Comparison of ENCODE assay signal across 15 cellular contexts in the genomic region with DNA sequence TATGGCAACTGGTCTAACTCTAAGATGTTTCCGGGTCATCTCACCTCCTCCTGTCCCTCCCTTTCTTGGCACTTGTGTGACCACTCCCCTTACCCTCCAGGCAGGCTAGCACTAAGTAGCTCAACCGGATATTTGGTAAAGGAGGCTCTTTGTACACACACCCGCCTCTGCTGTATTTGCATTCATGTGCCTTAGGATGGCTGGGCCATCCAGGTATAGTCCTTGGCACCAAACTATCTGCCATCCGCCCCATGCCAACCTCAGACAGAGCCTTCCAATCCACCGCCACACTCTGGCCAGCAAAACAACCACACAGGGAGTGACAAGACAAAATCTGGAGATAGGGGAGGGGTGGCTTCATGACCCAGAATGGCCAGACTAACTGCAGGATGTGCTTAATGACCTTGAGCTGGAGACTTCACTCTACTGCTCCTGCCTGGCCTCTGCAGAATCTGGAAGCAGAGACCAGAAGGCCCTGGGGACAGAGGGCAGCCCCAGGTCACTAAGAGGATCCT. TPM values are rescaled to one million over a fixed set of nuclear protein-coding genes. Genes with fewer than 3 reads are reported as not detected.
DNase-seq lines count a peak whose midpoint lies in the region; ATAC-seq and TF ChIP-seq lines count a peak whose summit lies in the region.
"Had no signal": no experiment of that assay in that cellular context is flagged by ENCODE, and none has a peak within 500 bp of the region (broad histone marks: within the 10 kb centered on the region; RNA-seq: fewer than 3 reads in every experiment).

No MANE protein-coding gene starts in this region.

- H2AFZ ChIP-seq in PC-3 (ENCODE audit: low read length): no peak overlapping the region
- H2AFZ ChIP-seq: GM23338 had no signal

- POLR2A ChIA-PET in PC-3 (lab: Charles Lee; ENCODE audit: unreplicated experiment): no interaction called here
- POLR2A ChIA-PET in activated CD4-positive, alpha-beta T cell treated with anti-CD3 and anti-CD28 coated beads for 36 hours (lab: Charles Lee): no interaction called here

- peak; percentile 83 for ATAC-seq in PC-3
- no peak for ATAC-seq in activated CD4-positive, alpha-beta T cell treated with anti-CD3 and anti-CD28 coated beads for 36 hours
- ATAC-seq: body of pancreas, GM23338, left cardiac atrium had no signal

- CTCF ChIA-PET in PC-3 (lab: Charles Lee): interaction anchor here (1.1 kb wide), 1 partner anchor 35 kb away, joined by 3 read pairs; no protein-coding TSS in a partner anchor
- CTCF ChIA-PET in activated CD4-positive, alpha-beta T cell treated with anti-CD3 and anti-CD28 coated beads for 36 hours (lab: Charles Lee): interaction anchor here (0.7 to 2.6 kb wide), 2 partner anchors 27 to 94 kb away, joined by 3 to 8 read pairs; no protein-coding TSS in a partner anchor

- peaks cover 10% of the 10 kb centered on the region; the same call in 1 of the 2 replicates for H3K27me3 ChIP-seq in PC-3 (ENCODE audit: low read length)
- peaks cover 0 to 49% (median 13%) of the 10 kb centered on the region in 3 donors for H3K27me3 ChIP-seq in stomach
- H3K27me3 ChIP-seq: body of pancreas had no signal

- H3K9me3 ChIP-seq in PC-3 (ENCODE audit: low read length): no peaks in the 10 kb centered on the region
- H3K9me3 ChIP-seq in stomach: peaks cover 0 to 18% (median 14%) of the 10 kb centered on the region in 4 donors

- H3K36me3 ChIP-seq in PC-3 (ENCODE audit: low read depth, low read length) (no peaks in the 10 kb centered on the region), stomach (no peaks in the 10 kb centered on the region)

- no peaks in the 10 kb centered on the region for H4K20me1 ChIP-seq in PC-3 (ENCODE audit: low read length)

- H3K27me3 Mint-ChIP-seq in activated CD4-positive, alpha-beta T cell treated with anti-CD3 and anti-CD28 coated beads for 36 hours: peaks cover 48% of the 10 kb centered on the region

- H3K27ac Mint-ChIP-seq in activated CD4-positive, alpha-beta T cell treated with anti-CD3 and anti-CD28 coated beads for 36 hours: no peak overlapping the region
- H3K27ac Mint-ChIP-seq: GM23338 had no signal

- H3F3A ChIP-seq in PC-3 (ENCODE audit: low read length, unreplicated experiment): no peaks in the 10 kb centered on the region

- DNase-seq in HPDE6-E6E7 (ENCODE audit: extremely low spot score): peak; percentile 22
- peak; percentile 62 for DNase-seq in PC-3
- DNase-seq in epithelial cell of esophagus (ENCODE audit: low read depth): peak; percentile 66
- DNase-seq in stomach: peak; percentile 55
- no peak for DNase-seq in activated CD4-positive, alpha-beta T cell treated with anti-CD3 and anti-CD28 coated beads for 36 hours
- no peak for DNase-seq in activated naive CD4-positive, alpha-beta T cell (lab: John Stamatoyannopoulos, UW)
- no peak for DNase-seq in erythroblast (lab: John Stamatoyannopoulos, UW)
- DNase-seq: activated naive CD4-positive, alpha-beta T cell treated with anti-CD3 and anti-CD28 coated beads, Interleukin-2, amount 50 U/mL, for 16 hours; body of pancreas; effector CD4-positive, alpha-beta T cell; KG1; left cardiac atrium; OCI-M1 had no signal

- peaks cover 7% of the 10 kb centered on the region for H3K4me1 ChIP-seq in PC-3 (ENCODE audit: insufficient read depth, low read length)
- H3K4me1 ChIP-seq in stomach: peaks cover 16 to 46% (median 24%) of the 10 kb centered on the region in 4 donors

- no peak overlapping the region for H3K4me3 Mint-ChIP-seq in activated CD4-positive, alpha-beta T cell treated with anti-CD3 and anti-CD28 coated beads for 36 hours
- H3K4me3 Mint-ChIP-seq: GM23338 had no signal

- TF ChIP-seq CTCF in PC-3 (conservative IDR thresholded peaks at IDR 0.05; ENCODE audit: low read depth, low read length) (no peak), epithelial cell of esophagus (IDR thresholded peaks at IDR 0.05; ENCODE audit: insufficient read depth, low read depth, low read length, missing control alignments) (no peak), stomach (IDR thresholded peaks at IDR 0.05) (no peak)

- no peaks in the 10 kb centered on the region for H3K9me2 ChIP-seq in PC-3 (replicated peaks; ENCODE audit: low read length)

- 24 to 42% (median 26%) methylated on average over 5 of the region's 5 CpGs for WGBS in stomach, 5 donors

- peaks cover 3% of the 10 kb centered on the region for H3K4me1 Mint-ChIP-seq in activated CD4-positive, alpha-beta T cell treated with anti-CD3 and anti-CD28 coated beads for 36 hours

- no peak for TF ChIP-seq EP300 in stomach (IDR thresholded peaks at IDR 0.05)

- intact Hi-C loops in PC-3 (cut with micrococcal nuclease) (no loop called here), stomach (cut with DNase I; ENCODE audit: low total_unique reads) (no loop called here)
- intact Hi-C loops in activated CD4-positive, alpha-beta T cell treated with anti-CD3 and anti-CD28 coated beads for 36 hours (cut with DNase I, micrococcal nuclease): no loop called here

- no peak overlapping the region for H3K9ac ChIP-seq in PC-3 (ENCODE audit: low read length)

- H3K4me2 ChIP-seq in PC-3 (ENCODE audit: low read length): peak overlapping the region; percentile 30
- H3K4me2 ChIP-seq: GM23338 had no signal

- no peak overlapping the region for H3K27ac ChIP-seq in PC-3 (ENCODE audit: low read length)
- H3K27ac ChIP-seq in stomach: peak overlapping the region; percentile 19 to 85 (median 79)
- H3K27ac ChIP-seq: body of pancreas, HL-60 had no signal

- H3K36me3 Mint-ChIP-seq in activated CD4-positive, alpha-beta T cell treated with anti-CD3 and anti-CD28 coated beads for 36 hours (ENCODE audit: low read depth): no peaks in the 10 kb centered on the region

- peaks cover 4% of the 10 kb centered on the region for H3K9me3 Mint-ChIP-seq in activated CD4-positive, alpha-beta T cell treated with anti-CD3 and anti-CD28 coated beads for 36 hours (ENCODE audit: low read depth)

- TF ChIP-seq POLR2A in stomach (IDR thresholded peaks at IDR 0.05): no peak
- TF ChIP-seq POLR2A in erythroblast (IDR thresholded peaks at IDR 0.05; ENCODE audit: low read length): no peak

- H3K79me2 ChIP-seq in PC-3 (ENCODE audit: low read length): no peaks in the 10 kb centered on the region

- H3K4me3 ChIP-seq in PC-3 (ENCODE audit: low read length) (no peak overlapping the region), epithelial cell of esophagus (ENCODE audit: low read length) (no peak overlapping the region), stomach (no peak overlapping the region)
- H3K4me3 ChIP-seq: body of pancreas, GM23338 had no signal

- no TSS peak for BruUV-seq in PC-3 (replicated peaks; lab: Mats Ljungman, UMichigan)

RNA-seq across cellular contexts. Expression of gene CDK18, which starts 59.5 kb away (rescaled TPM):
- total RNA-seq in PC-3 (2014; rRNA removed): 13.2 and 16.4 TPM in 2 replicates
- total RNA-seq in stomach: 100 to 1,000 TPM in 1 of 5 donors, 10 to 100 TPM in 3, 1 to 10 TPM in 1; 3.7 to 174 (median 57.2) TPM
- 10 to 100 TPM; 17.2 to 34.8 (median 22.0) TPM for polyA plus RNA-seq in stomach
- 1 to 10 TPM; 4.9 to 5.9 TPM for total RNA-seq in activated CD4-positive, alpha-beta T cell treated with anti-CD3 and anti-CD28 coated beads for 36 hours

Comparison
In these comparisons a context has a peak if more than half of its experiments do, and no peak if none do; other contexts are left out.
1. DNase-seq: peak in HPDE6-E6E7 (single experiment), PC-3 (single experiment), epithelial cell of esophagus (single experiment) and stomach (single experiment); none in activated CD4-positive, alpha-beta T cell treated with anti-CD3 and anti-CD28 coated beads for 36 hours (single experiment), activated naive CD4-positive, alpha-beta T cell (0 of 4) and erythroblast (0 of 2).